ENCODE assay signal across 19 cellular contexts in the genomic region with DNA sequence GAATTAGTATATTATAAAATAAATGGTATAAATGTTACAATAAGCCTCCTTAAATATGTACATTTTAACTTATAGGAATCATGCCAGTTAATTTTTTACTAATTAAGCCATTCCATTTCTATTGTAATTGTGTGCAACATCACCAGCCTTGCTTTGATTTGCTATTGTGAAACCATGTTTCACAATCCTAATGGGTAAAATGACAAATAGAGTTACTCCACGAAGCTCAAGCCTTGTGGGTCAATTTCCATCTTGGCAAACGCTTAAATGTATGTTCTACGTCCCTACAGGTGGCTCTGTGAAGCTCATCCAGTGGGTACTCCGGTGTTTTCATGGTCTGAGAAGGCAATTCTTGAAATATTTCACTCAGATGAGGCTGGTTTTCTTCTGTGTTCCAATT.
"Had no signal": no experiment of that assay in that cellular context is flagged by ENCODE, and none has a peak within 500 bp of the region (broad histone marks: within the 10 kb centered on the region; RNA-seq: fewer than 3 reads in every experiment).

No MANE protein-coding gene starts in this region.

- H3K79me2 ChIP-seq: hepatocyte had no signal

- H3K4me1 ChIP-seq: left lung, pancreas, tibial artery, uterus had no signal

- H3K9me3 ChIP-seq: left lung, mucosa of descending colon, pancreas, tibial artery, uterus had no signal

- H3K4me3 ChIP-seq: hepatocyte, left lung, mucosa of descending colon, pancreas, tibial artery, uterus had no signal

- H3K27ac ChIP-seq: hepatocyte, left lung, pancreas, tibial artery, uterus had no signal

- H3K27me3 ChIP-seq: hepatocyte, left lung, pancreas, tibial artery, uterus had no signal

- ATAC-seq: activated CD8-positive, alpha-beta T cell treated with anti-CD3 and anti-CD28 coated beads, Interleukin-2, amount 10 ng/mL, durations not matched to agents 7 days and 5 days; activated naive CD4-positive, alpha-beta T cell treated with anti-CD3 and anti-CD28 coated beads, Interleukin-2, amount 50 U/mL, for 72 hours; mucosa of descending colon; naive thymus-derived CD4-positive, alpha-beta T cell; pancreas; stimulated activated memory B cell treated with anti-CD40 and anti-IgM and Interleukin-4, amounts not matched to agents 10 μg/mL and 1 μg/mL and 100 μg/mL, for 72 hours; T-helper 17 cell had no signal

- FAIRE-seq: keratinocyte, pancreas had no signal

- H2AFZ ChIP-seq: hepatocyte had no signal

- H3K4me2 ChIP-seq: hepatocyte had no signal

- H3K36me3 ChIP-seq: pancreas, uterus had no signal

- DNase-seq: activated CD4-positive, alpha-beta T cell treated with anti-CD3 and anti-CD28 coated beads, Interleukin-2, amount 10 ng/mL, durations not matched to agents 24 days and 14 days; activated CD4-positive, CD25-positive, alpha-beta regulatory T cell; activated CD8-positive, alpha-beta memory T cell treated with anti-CD3 and anti-CD28 coated beads, Interleukin-2, amount 50 U/mL, for 4 hours; activated CD8-positive, alpha-beta T cell treated with anti-CD3 and anti-CD28 coated beads, Interleukin-2, amount 10 ng/mL, durations not matched to agents 7 days and 5 days; activated effector memory CD4-positive, alpha-beta T cell treated with anti-CD3 and anti-CD28 coated beads, Interleukin-2, amount 50 U/mL, for 16 hours; activated T-cell treated with anti-CD3 and anti-CD28 coated beads, Interleukin-2, amount 50 U/mL, for 48 hours; effector memory CD4-positive, alpha-beta T cell; left lung; mucosa of descending colon; naive thymus-derived CD4-positive, alpha-beta T cell; pancreas; stimulated activated CD4-positive, alpha-beta T cell treated with anti-CD3 and anti-CD28 coated beads, Interleukin-2, amount 100 ng/mL, for 48 hours; T-helper 17 cell; tibial artery; uterus had no signal
